Comparison of ENCODE assay signal across 1 cellular context in the genomic region with DNA sequence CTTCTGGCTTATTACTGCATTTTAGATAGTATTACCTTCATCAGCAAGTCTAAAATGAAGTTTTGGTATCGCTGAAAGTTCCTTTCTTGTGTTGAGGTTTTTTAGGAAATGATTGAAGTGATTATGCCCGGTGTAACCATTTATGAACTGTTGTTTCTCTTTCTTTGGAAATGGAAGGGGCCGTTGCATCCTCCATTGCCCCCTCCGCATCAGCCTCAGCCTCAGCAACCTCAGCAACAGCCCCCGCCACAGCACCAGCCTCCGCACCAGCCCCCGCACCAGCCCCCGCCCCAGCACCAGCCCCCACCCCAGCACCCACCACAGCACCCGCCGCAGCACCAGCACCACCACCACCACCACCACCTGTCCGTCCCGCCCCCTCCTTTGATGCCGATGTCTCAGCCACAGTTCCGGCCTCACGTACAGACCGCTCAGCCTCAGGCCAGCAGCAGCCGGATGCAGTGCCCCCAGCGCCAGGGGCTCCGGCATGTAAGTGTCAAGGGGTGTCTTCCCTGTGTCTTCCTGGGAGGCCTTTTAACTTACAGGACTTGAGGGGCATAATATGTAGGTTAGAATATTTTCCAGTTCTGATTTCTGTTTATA.
TF ChIP-seq lines count a peak whose summit lies in the region.

No MANE protein-coding gene starts in this region.

TF ChIP-seq in HepG2, 621 proteins besides CTCF, POLR2A, EP300 and RAD21 (continued from another document):
- TF ChIP-seq, protein P1, sequence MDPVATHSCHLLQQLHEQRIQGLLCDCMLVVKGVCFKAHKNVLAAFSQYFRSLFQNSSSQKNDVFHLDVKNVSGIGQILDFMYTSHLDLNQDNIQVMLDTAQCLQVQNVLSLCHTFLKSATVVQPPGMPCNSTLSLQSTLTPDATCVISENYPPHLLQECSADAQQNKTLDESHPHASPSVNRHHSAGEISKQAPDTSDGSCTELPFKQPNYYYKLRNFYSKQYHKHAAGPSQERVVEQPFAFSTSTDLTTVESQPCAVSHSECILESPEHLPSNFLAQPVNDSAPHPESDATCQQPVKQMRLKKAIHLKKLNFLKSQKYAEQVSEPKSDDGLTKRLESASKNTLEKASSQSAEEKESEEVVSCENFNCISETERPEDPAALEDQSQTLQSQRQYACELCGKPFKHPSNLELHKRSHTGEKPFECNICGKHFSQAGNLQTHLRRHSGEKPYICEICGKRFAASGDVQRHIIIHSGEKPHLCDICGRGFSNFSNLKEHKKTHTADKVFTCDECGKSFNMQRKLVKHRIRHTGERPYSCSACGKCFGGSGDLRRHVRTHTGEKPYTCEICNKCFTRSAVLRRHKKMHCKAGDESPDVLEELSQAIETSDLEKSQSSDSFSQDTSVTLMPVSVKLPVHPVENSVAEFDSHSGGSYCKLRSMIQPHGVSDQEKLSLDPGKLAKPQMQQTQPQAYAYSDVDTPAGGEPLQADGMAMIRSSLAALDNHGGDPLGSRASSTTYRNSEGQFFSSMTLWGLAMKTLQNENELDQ (CRISPR knock-in tag; IDR thresholded peaks at IDR 0.05; ENCODE audit: borderline replicate concordance), result no peak
- no peak for TF ChIP-seq YEATS2 (CRISPR knock-in tag; IDR thresholded peaks at IDR 0.05; ENCODE audit: borderline replicate concordance)
- no peak for TF ChIP-seq PLRG1 (conservative IDR thresholded peaks at IDR 0.05)
- no peak for TF ChIP-seq ZNF614 (CRISPR knock-in tag; IDR thresholded peaks at IDR 0.05; ENCODE audit: borderline replicate concordance)
- TF ChIP-seq, protein P2, sequence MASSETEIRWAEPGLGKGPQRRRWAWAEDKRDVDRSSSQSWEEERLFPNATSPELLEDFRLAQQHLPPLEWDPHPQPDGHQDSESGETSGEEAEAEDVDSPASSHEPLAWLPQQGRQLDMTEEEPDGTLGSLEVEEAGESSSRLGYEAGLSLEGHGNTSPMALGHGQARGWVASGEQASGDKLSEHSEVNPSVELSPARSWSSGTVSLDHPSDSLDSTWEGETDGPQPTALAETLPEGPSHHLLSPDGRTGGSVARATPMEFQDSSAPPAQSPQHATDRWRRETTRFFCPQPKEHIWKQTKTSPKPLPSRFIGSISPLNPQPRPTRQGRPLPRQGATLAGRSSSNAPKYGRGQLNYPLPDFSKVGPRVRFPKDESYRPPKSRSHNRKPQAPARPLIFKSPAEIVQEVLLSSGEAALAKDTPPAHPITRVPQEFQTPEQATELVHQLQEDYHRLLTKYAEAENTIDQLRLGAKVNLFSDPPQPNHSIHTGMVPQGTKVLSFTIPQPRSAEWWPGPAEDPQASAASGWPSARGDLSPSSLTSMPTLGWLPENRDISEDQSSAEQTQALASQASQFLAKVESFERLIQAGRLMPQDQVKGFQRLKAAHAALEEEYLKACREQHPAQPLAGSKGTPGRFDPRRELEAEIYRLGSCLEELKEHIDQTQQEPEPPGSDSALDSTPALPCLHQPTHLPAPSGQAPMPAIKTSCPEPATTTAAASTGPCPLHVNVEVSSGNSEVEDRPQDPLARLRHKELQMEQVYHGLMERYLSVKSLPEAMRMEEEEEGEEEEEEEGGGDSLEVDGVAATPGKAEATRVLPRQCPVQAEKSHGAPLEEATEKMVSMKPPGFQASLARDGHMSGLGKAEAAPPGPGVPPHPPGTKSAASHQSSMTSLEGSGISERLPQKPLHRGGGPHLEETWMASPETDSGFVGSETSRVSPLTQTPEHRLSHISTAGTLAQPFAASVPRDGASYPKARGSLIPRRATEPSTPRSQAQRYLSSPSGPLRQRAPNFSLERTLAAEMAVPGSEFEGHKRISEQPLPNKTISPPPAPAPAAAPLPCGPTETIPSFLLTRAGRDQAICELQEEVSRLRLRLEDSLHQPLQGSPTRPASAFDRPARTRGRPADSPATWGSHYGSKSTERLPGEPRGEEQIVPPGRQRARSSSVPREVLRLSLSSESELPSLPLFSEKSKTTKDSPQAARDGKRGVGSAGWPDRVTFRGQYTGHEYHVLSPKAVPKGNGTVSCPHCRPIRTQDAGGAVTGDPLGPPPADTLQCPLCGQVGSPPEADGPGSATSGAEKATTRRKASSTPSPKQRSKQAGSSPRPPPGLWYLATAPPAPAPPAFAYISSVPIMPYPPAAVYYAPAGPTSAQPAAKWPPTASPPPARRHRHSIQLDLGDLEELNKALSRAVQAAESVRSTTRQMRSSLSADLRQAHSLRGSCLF (CRISPR knock-in tag; IDR thresholded peaks at IDR 0.05; ENCODE audit: borderline replicate concordance), result no peak
- TF ChIP-seq RNF2 (conservative IDR thresholded peaks at IDR 0.05; ENCODE audit: low read depth), result no peak
- TF ChIP-seq ZNF292 (CRISPR knock-in tag; IDR thresholded peaks at IDR 0.05; ENCODE audit: borderline replicate concordance, low read depth), result no peak
- TF ChIP-seq YY1 (IDR thresholded peaks at IDR 0.05; ENCODE audit: insufficient read depth, insufficient replicate concordance, low read depth, low read length), result no peak
